Comparison of ENCODE assay signal across 23 cellular contexts in genomic region chr7:159020987-159021386, GRCh38.
DNase-seq lines count a peak whose midpoint lies in the region; ATAC-seq and TF ChIP-seq lines count a peak whose summit lies in the region.
"Had no signal": no experiment of that assay in that cellular context is flagged by ENCODE, and none has a peak within 500 bp of the region (broad histone marks: within the 10 kb centered on the region; RNA-seq: fewer than 3 reads in every experiment).

No MANE protein-coding gene starts in this region.

- H2BK12ac ChIP-seq in mesenchymal stem cell (ENCODE audit: low read length in 2 of 2), result no peak overlapping the region

- H3K18ac ChIP-seq in mesenchymal stem cell (ENCODE audit: low read depth in 1 of 2, low read length in 2 of 2), result no peak overlapping the region

- TF ChIP-seq CTCF in activated CD8-positive, alpha-beta T cell treated with anti-CD3 and anti-CD28 coated beads for 36 hours (IDR thresholded peaks at IDR 0.05), result no peak
- TF ChIP-seq CTCF in left ventricle myocardium inferior (IDR thresholded peaks at IDR 0.05; ENCODE audit: borderline replicate concordance), result peak; percentile 39

- peaks cover 4% of the 10 kb centered on the region for H3K9me3 Mint-ChIP-seq in activated CD8-positive, alpha-beta T cell treated with anti-CD3 and anti-CD28 coated beads for 36 hours
- no peaks in the 10 kb centered on the region for H3K9me3 Mint-ChIP-seq in activated CD8-positive, alpha-beta T cell treated with anti-CD3 and anti-CD28 coated beads, Interleukin-2, amount 10 ng/mL, durations not matched to agents 7 days and 5 days (ENCODE audit: insufficient read depth)

- 32% methylated on average over 6 of the region's 6 CpGs for WGBS in mesenchymal stem cell

- no peak overlapping the region for H2AFZ ChIP-seq in mesenchymal stem cell (ENCODE audit: low read depth, low read length)

- H3K4me1 ChIP-seq in left ventricle myocardium inferior (peaks cover 10% of the 10 kb centered on the region), mesenchymal stem cell (ENCODE audit: control insufficient read depth, insufficient read depth, low read depth, low read length) (peaks cover 56% of the 10 kb centered on the region)
- H3K4me1 ChIP-seq: left lung, Peyer's patch had no signal

- H4K91ac ChIP-seq in mesenchymal stem cell (ENCODE audit: low read length), result no peak overlapping the region

- no peak for ATAC-seq in activated CD8-positive, alpha-beta T cell treated with anti-CD3 and anti-CD28 coated beads for 36 hours
- ATAC-seq in activated CD8-positive, alpha-beta T cell treated with anti-CD3 and anti-CD28 coated beads, Interleukin-2, amount 10 ng/mL, durations not matched to agents 7 days and 5 days, result no peak
- ATAC-seq in sciatic nerve (no peak), GM21737 (IDR thresholded peaks at IDR 0.05; ENCODE audit: unreplicated experiment) (no peak)
- ATAC-seq: left lung had no signal

- H3K27ac Mint-ChIP-seq in activated CD8-positive, alpha-beta T cell treated with anti-CD3 and anti-CD28 coated beads for 36 hours, result no peak overlapping the region
- no peak overlapping the region for H3K27ac Mint-ChIP-seq in activated CD8-positive, alpha-beta T cell treated with anti-CD3 and anti-CD28 coated beads, Interleukin-2, amount 10 ng/mL, durations not matched to agents 7 days and 5 days
- H3K27ac Mint-ChIP-seq: activated B cell treated with CpG ODN at 0.5 μM for 24 hours; activated CD4-positive, alpha-beta memory T cell treated with anti-CD3 and anti-CD28 coated beads, Interleukin-2, amount 10 ng/mL, durations not matched to agents 7 days and 5 days; activated T-cell treated with anti-CD3 and anti-CD28 coated beads, Interleukin-2, amount 50 U/mL, for 24 hours; T-helper 2 cell treated with Interferon-gamma antibody and Interleukin-4, amounts not matched to agents 5 μg/mL and 100 μg/mL, for 36 hours had no signal

- POLR2A ChIA-PET in activated CD8-positive, alpha-beta T cell treated with anti-CD3 and anti-CD28 coated beads for 36 hours (lab: Charles Lee), result no interaction called here
- POLR2A ChIA-PET in activated CD8-positive, alpha-beta T cell treated with anti-CD3 and anti-CD28 coated beads, Interleukin-2, amount 10 ng/mL, durations not matched to agents 7 days and 5 days (lab: Charles Lee), result no interaction called here

- no peak overlapping the region for H2BK120ac ChIP-seq in mesenchymal stem cell (ENCODE audit: low read depth, low read length)

- H3K27ac ChIP-seq in left ventricle myocardium inferior (replicated peaks) (no peak overlapping the region), mesenchymal stem cell (ENCODE audit: low read length, poor library complexity, severe bottlenecking) (no peak overlapping the region)
- H3K27ac ChIP-seq: BLaER1 treated with 17β-estradiol and CSF1 and Interleukin-3, amounts not matched to agents 10 nM and 100 nM; dorsolateral prefrontal cortex; left lung; Peyer's patch had no signal

- H2AK5ac ChIP-seq in mesenchymal stem cell (ENCODE audit: low read length, severe bottlenecking), result no peak overlapping the region

- no peak overlapping the region for H2BK5ac ChIP-seq in mesenchymal stem cell (ENCODE audit: low read depth, low read length, poor library complexity, severe bottlenecking)

- H3K4me2 ChIP-seq in mesenchymal stem cell (ENCODE audit: low read length, poor library complexity, severe bottlenecking), result no peak overlapping the region
- H3K4me2 ChIP-seq: SK-N-SH had no signal

- H3K4me3 Mint-ChIP-seq in activated CD8-positive, alpha-beta T cell treated with anti-CD3 and anti-CD28 coated beads for 36 hours, result no peak overlapping the region
- H3K4me3 Mint-ChIP-seq in activated CD8-positive, alpha-beta T cell treated with anti-CD3 and anti-CD28 coated beads, Interleukin-2, amount 10 ng/mL, durations not matched to agents 7 days and 5 days, result no peak overlapping the region
- H3K4me3 Mint-ChIP-seq: activated B cell treated with CpG ODN at 0.5 μM for 24 hours; activated CD4-positive, alpha-beta memory T cell treated with anti-CD3 and anti-CD28 coated beads, Interleukin-2, amount 10 ng/mL, durations not matched to agents 7 days and 5 days; activated T-cell treated with anti-CD3 and anti-CD28 coated beads, Interleukin-2, amount 50 U/mL, for 24 hours; T-helper 2 cell treated with Interferon-gamma antibody and Interleukin-4, amounts not matched to agents 5 μg/mL and 100 μg/mL, for 36 hours had no signal

- H3K27me3 ChIP-seq in left ventricle myocardium inferior (ENCODE audit: low read depth) (no peaks in the 10 kb centered on the region), mesenchymal stem cell (ENCODE audit: control insufficient read depth in 1 of 2, insufficient read depth in 1 of 2, low read length in 2 of 2) (peaks cover 0 to 11% of the 10 kb centered on the region in 2 experiments)
- H3K27me3 ChIP-seq: dorsolateral prefrontal cortex, Peyer's patch had no signal

- H3K4me1 Mint-ChIP-seq in activated CD8-positive, alpha-beta T cell treated with anti-CD3 and anti-CD28 coated beads for 36 hours (ENCODE audit: low read depth), result peaks cover 13% of the 10 kb centered on the region
- H3K4me1 Mint-ChIP-seq in activated CD8-positive, alpha-beta T cell treated with anti-CD3 and anti-CD28 coated beads, Interleukin-2, amount 10 ng/mL, durations not matched to agents 7 days and 5 days (ENCODE audit: low read depth), result peaks cover 2% of the 10 kb centered on the region
- H3K4me1 Mint-ChIP-seq: activated B cell treated with CpG ODN at 0.5 μM for 24 hours had no signal

- H3K14ac ChIP-seq in mesenchymal stem cell (ENCODE audit: low read length in 2 of 2), result no peak overlapping the region

- CTCF ChIA-PET in activated CD8-positive, alpha-beta T cell treated with anti-CD3 and anti-CD28 coated beads for 36 hours (lab: Charles Lee), result no interaction called here
- CTCF ChIA-PET in activated CD8-positive, alpha-beta T cell treated with anti-CD3 and anti-CD28 coated beads, Interleukin-2, amount 10 ng/mL, durations not matched to agents 7 days and 5 days (lab: Charles Lee), result no interaction called here

- H4K8ac ChIP-seq in mesenchymal stem cell (ENCODE audit: low read length), result no peak overlapping the region

- H3K79me1 ChIP-seq in mesenchymal stem cell (replicated peaks; ENCODE audit: low read length, poor library complexity, severe bottlenecking), result no peaks in the 10 kb centered on the region

- intact Hi-C loops in activated CD8-positive, alpha-beta T cell treated with anti-CD3 and anti-CD28 coated beads for 36 hours (cut with micrococcal nuclease), result no loop called here
- intact Hi-C loops in left ventricle myocardium inferior (cut with micrococcal nuclease), result no loop called here
- intact Hi-C loops in sciatic nerve (cut with DNase I), result no loop called here

- no peak overlapping the region for H2BK15ac ChIP-seq in mesenchymal stem cell (ENCODE audit: low read depth, poor library complexity, severe bottlenecking)

- peaks cover 28% of the 10 kb centered on the region for H3K27me3 Mint-ChIP-seq in activated CD8-positive, alpha-beta T cell treated with anti-CD3 and anti-CD28 coated beads for 36 hours
- no peaks in the 10 kb centered on the region for H3K27me3 Mint-ChIP-seq in activated CD8-positive, alpha-beta T cell treated with anti-CD3 and anti-CD28 coated beads, Interleukin-2, amount 10 ng/mL, durations not matched to agents 7 days and 5 days (ENCODE audit: low read depth)
- H3K27me3 Mint-ChIP-seq: activated B cell treated with CpG ODN at 0.5 μM for 24 hours; activated CD4-positive, alpha-beta memory T cell treated with anti-CD3 and anti-CD28 coated beads, Interleukin-2, amount 10 ng/mL, durations not matched to agents 7 days and 5 days had no signal

- H3K36me3 Mint-ChIP-seq in activated CD8-positive, alpha-beta T cell treated with anti-CD3 and anti-CD28 coated beads for 36 hours (ENCODE audit: low read depth), result no peaks in the 10 kb centered on the region
- H3K36me3 Mint-ChIP-seq in activated CD8-positive, alpha-beta T cell treated with anti-CD3 and anti-CD28 coated beads, Interleukin-2, amount 10 ng/mL, durations not matched to agents 7 days and 5 days (ENCODE audit: low read depth), result no peaks in the 10 kb centered on the region

- H3K4ac ChIP-seq in mesenchymal stem cell (ENCODE audit: low read depth in 1 of 2, low read length in 2 of 2), result no peak overlapping the region

- H3K36me3 ChIP-seq in left ventricle myocardium inferior (no peaks in the 10 kb centered on the region), mesenchymal stem cell (ENCODE audit: control insufficient read depth in 1 of 2, insufficient read depth in 2 of 2, low read depth in 1 of 2, low read length in 2 of 2) (peaks cover 0 to 3% of the 10 kb centered on the region in 2 experiments)
- H3K36me3 ChIP-seq: left lung, Peyer's patch had no signal

- H3K23ac ChIP-seq in mesenchymal stem cell (ENCODE audit: low read length in 2 of 2), result no peak overlapping the region

- no peak overlapping the region for H3K9ac ChIP-seq in mesenchymal stem cell (ENCODE audit: low read length)
- H3K9ac ChIP-seq: BLaER1 treated with 17β-estradiol and CSF1 and Interleukin-3, amounts not matched to agents 10 nM and 100 nM; SK-N-SH had no signal

- H3K4me3 ChIP-seq in left ventricle myocardium inferior (no peak overlapping the region), mesenchymal stem cell (ENCODE audit: insufficient read depth in 1 of 2, low read depth in 1 of 2, low read length in 2 of 2) (no peak overlapping the region)
- H3K4me3 ChIP-seq: dorsolateral prefrontal cortex, left lung, Peyer's patch had no signal

- DNase-seq in activated CD8-positive, alpha-beta T cell treated with anti-CD3 and anti-CD28 coated beads for 36 hours, result peak; percentile 18
- no peak for DNase-seq in activated CD8-positive, alpha-beta T cell treated with anti-CD3 and anti-CD28 coated beads, Interleukin-2, amount 10 ng/mL, durations not matched to agents 7 days and 5 days
- peak; percentile 60 for DNase-seq in NCI-H460 (ENCODE audit: extremely low read depth, low read depth)
- no peak for DNase-seq in left ventricle myocardium inferior
- peak; percentile 14 for DNase-seq in sciatic nerve (ENCODE audit: low spot score)
- no peak for DNase-seq in DMS153 (lab: John Stamatoyannopoulos, UW)
- no peak for DNase-seq in mesenchymal stem cell
- DNase-seq: activated B cell treated with CpG ODN at 0.5 μM for 24 hours; activated CD4-positive, alpha-beta memory T cell treated with anti-CD3 and anti-CD28 coated beads, Interleukin-2, amount 10 ng/mL, durations not matched to agents 7 days and 5 days; activated naive CD4-positive, alpha-beta T cell treated with anti-CD3 and anti-CD28 coated beads, Interleukin-2, amount 50 U/mL, for 16 hours; activated T-cell treated with anti-CD3 and anti-CD28 coated beads, Interleukin-2, amount 50 U/mL, for 24 hours; anterior cingulate cortex; caudate nucleus; left lung; NCI-H187 treated with DMSO at 0.1 percent for 48 hours; NCI-H446; NK-92 treated with Interleukin-12 subunit alpha and Interleukin-12 subunit beta, amount 100 ng/mL, for 24 hours; SK-N-SH had no signal

- H3K9me3 ChIP-seq in left ventricle myocardium inferior (replicated peaks) (no peaks in the 10 kb centered on the region), mesenchymal stem cell (ENCODE audit: control insufficient read depth, low read length) (no peaks in the 10 kb centered on the region)
- H3K9me3 ChIP-seq: Peyer's patch, SK-N-SH had no signal

Comparison
In these comparisons a context has a peak if more than half of its experiments do, and no peak if none do; other contexts are left out.
1. DNase-seq: peak in activated CD8-positive, alpha-beta T cell treated with anti-CD3 and anti-CD28 coated beads for 36 hours (single experiment), NCI-H460 (single experiment) and sciatic nerve (single experiment); none in activated CD8-positive, alpha-beta T cell treated with anti-CD3 and anti-CD28 coated beads, Interleukin-2, amount 10 ng/mL, durations not matched to agents 7 days and 5 days (single experiment), left ventricle myocardium inferior (single experiment), DMS153 (single experiment) and mesenchymal stem cell (single experiment).